In the genomic region with DNA sequence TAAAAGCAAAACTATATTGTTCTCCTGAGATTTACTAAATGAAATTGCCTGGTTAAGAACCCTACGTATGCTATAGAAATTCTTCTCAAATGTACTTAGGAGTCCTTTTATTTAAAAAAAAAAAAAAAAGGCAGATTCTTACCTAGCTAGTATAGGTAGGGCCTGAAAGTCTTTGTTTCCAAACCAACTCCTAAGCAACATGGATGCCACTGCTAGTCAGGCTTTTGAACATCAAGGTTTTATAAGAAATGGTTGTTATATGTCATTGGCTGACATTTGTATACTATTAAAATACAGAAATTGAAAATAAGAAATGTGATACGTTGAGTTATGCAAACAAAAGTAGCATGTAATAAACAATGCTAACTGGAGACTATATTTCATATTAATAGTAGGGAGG, we compare ENCODE assay signal across 1 cellular context.
TF ChIP-seq lines count a peak whose summit lies in the region.

No MANE protein-coding gene starts in this region.

TF ChIP-seq in GM12878, 131 proteins besides CTCF, POLR2A, EP300 and RAD21:
- TF ChIP-seq SMC3 (IDR thresholded peaks at IDR 0.05; ENCODE audit: borderline replicate concordance, low read length) (no peak), DPF2 (IDR thresholded peaks at IDR 0.05) (no peak), KAT2A (conservative IDR thresholded peaks at IDR 0.05; ENCODE audit: control insufficient read depth, low read depth, low read length) (no peak), HDAC6 (IDR thresholded peaks at IDR 0.05; ENCODE audit: unreplicated experiment) (no peak), YBX1 (IDR thresholded peaks at IDR 0.05) (no peak)
